Comparison of ENCODE assay signal across 1 cellular context in the genomic region with DNA sequence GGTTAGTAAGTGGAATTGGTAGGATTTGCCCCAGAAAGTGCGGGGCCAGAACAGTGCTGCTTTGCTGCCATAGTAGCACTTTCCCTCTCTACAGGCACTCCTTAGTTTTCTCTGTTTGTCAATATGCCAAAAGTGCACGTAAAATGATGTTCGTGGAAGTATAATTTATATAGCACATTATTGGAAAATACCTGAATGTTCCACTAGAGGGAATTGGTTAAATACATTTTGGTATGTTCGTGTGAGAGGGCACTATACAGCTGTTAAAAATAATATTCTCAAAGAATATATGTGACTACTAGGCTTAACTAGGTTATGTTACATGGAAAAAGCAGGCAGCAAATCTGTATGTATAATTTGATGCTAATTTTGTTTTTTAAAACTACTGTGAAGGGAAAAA.
TF ChIP-seq lines count a peak whose summit lies in the region.

No MANE protein-coding gene starts in this region.

TF ChIP-seq in HCT116, 20 proteins besides CTCF, POLR2A, EP300 and RAD21 (continued from another document):
- TF ChIP-seq SP1 (IDR thresholded peaks at IDR 0.05; ENCODE audit: low read depth), result no peak
- no peak for TF ChIP-seq ELF1 (IDR thresholded peaks at IDR 0.05; ENCODE audit: borderline replicate concordance, low read depth)
- TF ChIP-seq SRF (IDR thresholded peaks at IDR 0.05; ENCODE audit: low read depth), result no peak
- TF ChIP-seq FOSL1 (IDR thresholded peaks at IDR 0.05; ENCODE audit: low read depth), result no peak
TF ChIP-seq in HCT116: peak in this region for 0.
